2 cellular contexts compared by ENCODE assay signal in the genomic region with DNA sequence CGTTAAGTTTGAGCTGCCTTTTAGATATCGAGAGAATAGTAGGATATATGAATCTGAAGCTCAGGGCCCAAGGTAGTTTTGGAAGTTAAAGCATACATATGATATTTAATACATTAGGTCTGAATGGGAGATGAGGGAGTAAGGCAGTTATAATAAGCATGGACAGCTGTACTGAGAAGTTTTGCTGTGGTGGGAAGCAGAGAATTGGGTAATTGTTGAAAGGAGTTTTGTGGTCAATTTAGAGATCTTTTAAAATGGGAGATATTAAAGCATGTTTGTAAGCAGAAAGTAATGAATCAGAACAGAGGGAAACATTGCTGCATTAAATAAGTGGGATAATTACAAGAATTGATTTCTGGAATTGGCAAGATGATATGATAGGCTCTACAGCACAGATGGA.
TF ChIP-seq lines count a peak whose summit lies in the region.

No MANE protein-coding gene starts in this region.

TF ChIP-seq in HepG2, 621 proteins besides CTCF, POLR2A, EP300 and RAD21:
- no peak for TF ChIP-seq ZNF460 (CRISPR knock-in tag; IDR thresholded peaks at IDR 0.05; ENCODE audit: borderline replicate concordance)
- no peak for TF ChIP-seq TGIF2 (CRISPR knock-in tag; IDR thresholded peaks at IDR 0.05)
- TF ChIP-seq ZNF235 (CRISPR knock-in tag; IDR thresholded peaks at IDR 0.05; ENCODE audit: borderline replicate concordance) = no peak
- no peak for TF ChIP-seq ZNF567 (CRISPR knock-in tag; IDR thresholded peaks at IDR 0.05; ENCODE audit: borderline replicate concordance)
- no peak for TF ChIP-seq ZNF737 (CRISPR knock-in tag; IDR thresholded peaks at IDR 0.05; ENCODE audit: borderline replicate concordance)

TF ChIP-seq in GM12878, 131 proteins besides CTCF, POLR2A, EP300 and RAD21:
- TF ChIP-seq ETV6 (conservative IDR thresholded peaks at IDR 0.05 in 1 of 2, IDR thresholded peaks at IDR 0.05 in 1 of 2; ENCODE audit: borderline replicate concordance in 1 of 2, low read depth in 1 of 2) = no peak
- TF ChIP-seq CHD2 (IDR thresholded peaks at IDR 0.05; ENCODE audit: borderline replicate concordance, low read depth, low read length) = no peak
- TF ChIP-seq JUNB (IDR thresholded peaks at IDR 0.05) = no peak
- TF ChIP-seq FOS (IDR thresholded peaks at IDR 0.05; ENCODE audit: borderline replicate concordance, extremely low read depth, insufficient read length) = no peak
